Comparison of ENCODE assay signal across 1 cellular context in genomic region chr1:234606731-234607090, GRCh38.
TF ChIP-seq lines count a peak whose summit lies in the region.

No MANE protein-coding gene starts in this region.

TF ChIP-seq in H1, 55 proteins besides CTCF, POLR2A, EP300 and RAD21 (continued from another document):
- TF ChIP-seq E2F6 (IDR thresholded peaks at IDR 0.05) (no peak), RXRA (IDR thresholded peaks at IDR 0.05; ENCODE audit: insufficient read depth, low read depth, low read length) (no peak), TEAD4 (IDR thresholded peaks at IDR 0.05; ENCODE audit: low read depth, low read length) (no peak), ZNF274 (IDR thresholded peaks at IDR 0.05; ENCODE audit: borderline replicate concordance, extremely low read depth, low read length) (no peak), USF2 (IDR thresholded peaks at IDR 0.05; ENCODE audit: low read length) (no peak), BRCA1 (IDR thresholded peaks at IDR 0.05; ENCODE audit: low read depth, low read length) (no peak), KDM1A (IDR thresholded peaks at IDR 0.05; ENCODE audit: borderline replicate concordance, low read length) (no peak), HDAC2 (IDR thresholded peaks at IDR 0.05; ENCODE audit: borderline replicate concordance in 1 of 2, low read depth in 2 of 2, low read length in 2 of 2) (no peak), NRF1 (IDR thresholded peaks at IDR 0.05; ENCODE audit: low read depth, low read length) (no peak), SIRT6 (IDR thresholded peaks at IDR 0.05; ENCODE audit: low read length) (no peak), KDM5A (IDR thresholded peaks at IDR 0.05; ENCODE audit: low read length) (no peak)
